11 cellular contexts compared by ENCODE assay signal in the genomic region with DNA sequence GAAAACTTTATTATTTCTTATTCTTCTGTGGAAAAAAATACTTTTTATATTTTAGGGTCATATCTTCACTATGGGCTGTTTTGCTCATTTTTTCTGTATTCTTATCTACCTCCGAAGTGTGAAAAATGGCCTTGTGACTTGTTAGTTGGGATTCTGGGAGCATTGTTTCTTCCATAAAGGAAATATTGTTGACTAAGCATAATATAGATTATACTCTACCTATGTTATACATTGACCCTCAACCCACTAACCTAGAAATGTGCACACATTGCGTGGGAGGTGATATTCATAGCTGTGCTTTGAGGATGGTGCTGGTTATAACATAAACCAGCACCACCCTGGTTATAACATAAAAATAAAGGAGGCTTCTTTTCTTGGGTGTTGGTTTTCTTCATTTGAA.
"Had no signal": no experiment of that assay in that cellular context is flagged by ENCODE, and none has a peak within 500 bp of the region (broad histone marks: within the 10 kb centered on the region; RNA-seq: fewer than 3 reads in every experiment).

No MANE protein-coding gene starts in this region.

- H3K4me1 ChIP-seq: HAP-1 had no signal

- FAIRE-seq: H1, H54 had no signal

- H3K4me3 ChIP-seq: GM23248, GM23338, HAP-1 had no signal

- H3K4me2 ChIP-seq: GM23338 had no signal

- H3K27ac ChIP-seq: GM23248 had no signal

- H3K9me3 ChIP-seq: HAP-1 had no signal

- H3K9ac ChIP-seq: GM23248 had no signal

- ATAC-seq: GM23338, HCT116 had no signal

- H2AFZ ChIP-seq: GM23248, GM23338 had no signal

- DNase-seq: GM23248, GOT3, H7, H9, HCEC 1CT, HFFc6 had no signal

- H3K36me3 ChIP-seq: HAP-1 had no signal
